13 cellular contexts compared by ENCODE assay signal in genomic region chr14:95255013-95255412, GRCh38.
DNase-seq lines count a peak whose midpoint lies in the region; ATAC-seq and TF ChIP-seq lines count a peak whose summit lies in the region.
"Had no signal": no experiment of that assay in that cellular context is flagged by ENCODE, and none has a peak within 500 bp of the region (broad histone marks: within the 10 kb centered on the region; RNA-seq: fewer than 3 reads in every experiment).

No MANE protein-coding gene starts in this region.

- H3K9ac ChIP-seq in OCI-LY3 (ENCODE audit: low read length): no peak overlapping the region
- peak overlapping the region; percentile 3 for H3K9ac ChIP-seq in mucosa of stomach (ENCODE audit: low read length)

- DNase-seq in GM19240 (ENCODE audit: insufficient read length, low spot score) (peak; percentile 25), Ammon's horn (ENCODE audit: low spot score) (no peak), GM19238 (ENCODE audit: insufficient read length, low spot score) (no peak)
- DNase-seq: cerebellar nuclear complex had no signal

- H3K4me3 ChIP-seq in OCI-LY3 (ENCODE audit: low read length) (peak overlapping the region; percentile 69), mucosa of stomach (ENCODE audit: low read length) (peak overlapping the region; percentile 3)
- H3K4me3 ChIP-seq: thoracic aorta had no signal

- peaks cover 37% of the 10 kb centered on the region for H3K4me1 ChIP-seq in OCI-LY3 (ENCODE audit: low read length)
- peaks cover 49% of the 10 kb centered on the region for H3K4me1 ChIP-seq in mucosa of stomach (ENCODE audit: control insufficient read depth, insufficient read depth, low read length)

- H3K79me2 ChIP-seq in OCI-LY3 (ENCODE audit: low read length): no peaks in the 10 kb centered on the region

- peak overlapping the region; percentile 79 for H3K4me2 ChIP-seq in OCI-LY3 (ENCODE audit: low read length)

- no peaks in the 10 kb centered on the region for H3K36me3 ChIP-seq in OCI-LY3 (replicated peaks; ENCODE audit: low read depth, low read length)
- H3K36me3 ChIP-seq in mucosa of stomach (ENCODE audit: control insufficient read depth, insufficient read depth, low read length): no peaks in the 10 kb centered on the region
- H3K36me3 ChIP-seq: thoracic aorta had no signal

- peaks cover 13% of the 10 kb centered on the region for H3K27me3 ChIP-seq in OCI-LY3 (ENCODE audit: low read depth, low read length)
- no peaks in the 10 kb centered on the region for H3K27me3 ChIP-seq in mucosa of stomach (ENCODE audit: control insufficient read depth, insufficient read depth, low read length)

- H3K9me3 ChIP-seq in OCI-LY3 (ENCODE audit: insufficient read depth, low read length) (no peaks in the 10 kb centered on the region), mucosa of stomach (ENCODE audit: control insufficient read depth, low read length) (no peaks in the 10 kb centered on the region)
- H3K9me3 ChIP-seq: Caco-2, thoracic aorta had no signal

- H3K27ac ChIP-seq in OCI-LY3 (ENCODE audit: low read length): no peak overlapping the region
- H3K27ac ChIP-seq: HL-60, RWPE1, thoracic aorta had no signal

- H2AFZ ChIP-seq in OCI-LY3 (ENCODE audit: low read depth, low read length): no peak overlapping the region

- ATAC-seq in HG02798 (IDR thresholded peaks at IDR 0.05; ENCODE audit: poor library complexity, unreplicated experiment) (peak; percentile 55), GM19324 (IDR thresholded peaks at IDR 0.05; ENCODE audit: low FRiP score, unreplicated experiment) (no peak), GM18870 (IDR thresholded peaks at IDR 0.05; ENCODE audit: unreplicated experiment) (no peak)

- TF ChIP-seq CTCF in OCI-LY3 (IDR thresholded peaks at IDR 0.05; ENCODE audit: low read depth, low read length): no peak

- no peaks in the 10 kb centered on the region for H4K20me1 ChIP-seq in OCI-LY3 (ENCODE audit: insufficient read depth, low read length)
